ENCODE assay signal across 20 cellular contexts in genomic region chr16:77323695-77324094, GRCh38.
"Had no signal": no experiment of that assay in that cellular context is flagged by ENCODE, and none has a peak within 500 bp of the region (broad histone marks: within the 10 kb centered on the region; RNA-seq: fewer than 3 reads in every experiment).

No MANE protein-coding gene starts in this region.

- H3K4me1 ChIP-seq: lower lobe of right lung, parathyroid adenoma, right lobe of liver, tibial nerve, upper lobe of left lung had no signal

- DNase-seq: dorsolateral prefrontal cortex; effector CD4-positive, alpha-beta T cell; left ventricle myocardium superior; lower lobe of right lung; mucosa of descending colon; naive B cell; right lobe of liver; small intestine; stimulated activated CD4-positive, alpha-beta T cell treated with anti-CD3 and anti-CD28 coated beads, Interleukin-15, amount 100 ng/mL, for 24 hours; stimulated activated CD4-positive, alpha-beta T cell treated with anti-CD3 and anti-CD28 coated beads, Interleukin-2, amount 100 ng/mL, for 48 hours; stimulated activated naive B cell treated with anti-CD40 and anti-IgM and Interleukin-4, amounts not matched to agents 10 μg/mL and 1 μg/mL and 100 μg/mL, for 72 hours; upper lobe of left lung had no signal

- H3K4me3 ChIP-seq: dorsolateral prefrontal cortex, lower lobe of right lung, mucosa of descending colon, right lobe of liver, thoracic aorta, tibial nerve, upper lobe of left lung had no signal

- H3K36me3 ChIP-seq: lower lobe of right lung, neutrophil, right lobe of liver, thoracic aorta, tibial nerve, upper lobe of left lung had no signal

- H3K9me3 ChIP-seq: lower lobe of right lung, mucosa of descending colon, neutrophil, right lobe of liver, thoracic aorta, tibial nerve, upper lobe of left lung had no signal

- ATAC-seq: left ventricle myocardium superior; lower lobe of right lung; mucosa of descending colon; natural killer cell treated with Interleukin-12 subunit alpha and Interleukin-12 subunit beta and Interleukin-15 and Interleukin-18, amount 100 ng/mL, for 72 hours; right lobe of liver; stimulated activated naive B cell treated with anti-CD40 and anti-IgM and Interleukin-4, amounts not matched to agents 10 μg/mL and 1 μg/mL and 100 μg/mL, for 72 hours had no signal

- FAIRE-seq: frontal cortex, keratinocyte, small intestine, urothelium cell line had no signal

- H3K27ac ChIP-seq: dorsolateral prefrontal cortex, lower lobe of right lung, neutrophil, parathyroid adenoma, right lobe of liver, thoracic aorta, tibial nerve, upper lobe of left lung had no signal

- H3K27me3 ChIP-seq: neutrophil, right lobe of liver, tibial nerve, upper lobe of left lung had no signal
